1 cellular context compared by ENCODE assay signal in the genomic region with DNA sequence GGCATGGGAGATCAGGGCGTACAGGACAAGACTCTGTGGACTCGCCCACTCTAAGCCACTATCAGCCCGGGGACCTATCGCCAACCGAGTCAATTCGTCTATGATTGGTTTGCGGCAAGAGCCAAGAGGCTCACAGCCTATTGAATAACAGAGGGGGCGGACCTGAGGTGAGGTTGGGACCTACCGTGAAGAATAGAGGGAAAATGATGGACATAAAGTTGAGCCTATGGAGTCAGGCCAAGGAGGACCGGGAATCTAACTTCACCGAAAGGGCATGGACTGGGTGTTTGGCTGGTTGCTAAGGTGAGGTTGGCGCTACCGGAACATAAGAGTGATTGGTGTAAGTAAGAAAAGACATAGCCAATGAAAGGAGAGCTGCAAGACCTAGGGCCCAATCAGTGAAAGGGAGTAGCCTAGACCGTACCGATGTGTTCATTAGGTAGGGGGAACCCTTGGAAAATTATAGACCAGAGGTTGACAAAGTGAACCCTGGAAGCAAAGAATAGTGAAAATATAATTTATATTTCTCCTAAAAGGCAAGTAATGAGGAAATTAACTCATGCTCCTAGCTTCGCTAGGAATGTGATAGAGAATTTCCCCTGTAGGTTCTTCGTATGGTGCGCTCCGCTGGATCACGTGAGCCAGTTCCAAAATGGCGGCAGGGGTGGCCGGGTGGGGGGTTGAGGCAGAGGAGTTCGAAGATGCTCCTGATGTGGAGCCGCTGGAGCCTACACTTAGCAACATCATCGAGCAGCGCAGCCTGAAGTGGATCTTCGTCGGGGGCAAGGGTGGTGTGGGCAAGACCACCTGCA.
TF ChIP-seq lines count a peak whose summit lies in the region.

A gene (plus strand): TSS at position 644 of the 812 bp plus-strand sequence. CDS start 9 bp downstream, at position 653.

TF ChIP-seq in K562, 482 proteins besides CTCF, POLR2A, EP300 and RAD21 (continued from another document and continues in another):
- TF ChIP-seq, protein P1, sequence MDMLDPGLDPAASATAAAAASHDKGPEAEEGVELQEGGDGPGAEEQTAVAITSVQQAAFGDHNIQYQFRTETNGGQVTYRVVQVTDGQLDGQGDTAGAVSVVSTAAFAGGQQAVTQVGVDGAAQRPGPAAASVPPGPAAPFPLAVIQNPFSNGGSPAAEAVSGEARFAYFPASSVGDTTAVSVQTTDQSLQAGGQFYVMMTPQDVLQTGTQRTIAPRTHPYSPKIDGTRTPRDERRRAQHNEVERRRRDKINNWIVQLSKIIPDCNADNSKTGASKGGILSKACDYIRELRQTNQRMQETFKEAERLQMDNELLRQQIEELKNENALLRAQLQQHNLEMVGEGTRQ (CRISPR knock-in tag; IDR thresholded peaks at IDR 0.05), result peak; percentile 99
- TF ChIP-seq STAG1 (CRISPR knock-in tag; IDR thresholded peaks at IDR 0.05; ENCODE audit: borderline replicate concordance) (no peak), ZNF354B (CRISPR knock-in tag; IDR thresholded peaks at IDR 0.05) (no peak), SRSF3 (IDR thresholded peaks at IDR 0.05; ENCODE audit: insufficient read depth, low read length) (no peak), POLR3A (IDR thresholded peaks at IDR 0.05; ENCODE audit: borderline replicate concordance, extremely low read depth, insufficient read depth, insufficient read length) (no peak), XRCC5 (IDR thresholded peaks at IDR 0.05; ENCODE audit: low read depth, low read length) (no peak), TAF7 (tag; IDR thresholded peaks at IDR 0.05) (peak; percentile 94), IRF2 (CRISPR knock-in tag; IDR thresholded peaks at IDR 0.05) (no peak), ZNF41 (CRISPR knock-in tag; conservative IDR thresholded peaks at IDR 0.05) (no peak), DMBX1 (CRISPR knock-in tag; IDR thresholded peaks at IDR 0.05; ENCODE audit: borderline replicate concordance) (no peak), SMC3 (conservative IDR thresholded peaks at IDR 0.05; ENCODE audit: insufficient read depth, low read depth, low read length) (no peak), BMI1 (IDR thresholded peaks at IDR 0.05; ENCODE audit: low read length) (peak; percentile 87), GABPB1 (CRISPR knock-in tag; IDR thresholded peaks at IDR 0.05) (no peak), KDM1A (IDR thresholded peaks at IDR 0.05) (no peak), NCOA6 (IDR thresholded peaks at IDR 0.05) (no peak), ZFPM2 (CRISPR knock-in tag; IDR thresholded peaks at IDR 0.05) (no peak), KAT2B (IDR thresholded peaks at IDR 0.05; ENCODE audit: low read depth, low read length) (no peak), ILK (tag; IDR thresholded peaks at IDR 0.05; ENCODE audit: borderline replicate concordance, low read depth) (no peak), POLR2AphosphoS2 (IDR thresholded peaks at IDR 0.05; ENCODE audit: low read length) (no peak), MEIS2 (IDR thresholded peaks at IDR 0.05; ENCODE audit: partially characterized antibody) (no peak), NCOA4 (IDR thresholded peaks at IDR 0.05; ENCODE audit: partially characterized antibody) (no peak), NR2F6 (CRISPR knock-in tag; IDR thresholded peaks at IDR 0.05) (no peak), ATF7 (IDR thresholded peaks at IDR 0.05) (peak; percentile 99)
- TF ChIP-seq, protein P2, sequence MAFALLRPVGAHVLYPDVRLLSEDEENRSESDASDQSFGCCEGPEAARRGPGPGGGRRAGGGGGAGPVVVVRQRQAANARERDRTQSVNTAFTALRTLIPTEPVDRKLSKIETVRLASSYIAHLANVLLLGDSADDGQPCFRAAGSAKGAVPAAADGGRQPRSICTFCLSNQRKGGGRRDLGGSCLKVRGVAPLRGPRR (CRISPR knock-in tag; IDR thresholded peaks at IDR 0.05), result no peak
- TF ChIP-seq, protein P3, sequence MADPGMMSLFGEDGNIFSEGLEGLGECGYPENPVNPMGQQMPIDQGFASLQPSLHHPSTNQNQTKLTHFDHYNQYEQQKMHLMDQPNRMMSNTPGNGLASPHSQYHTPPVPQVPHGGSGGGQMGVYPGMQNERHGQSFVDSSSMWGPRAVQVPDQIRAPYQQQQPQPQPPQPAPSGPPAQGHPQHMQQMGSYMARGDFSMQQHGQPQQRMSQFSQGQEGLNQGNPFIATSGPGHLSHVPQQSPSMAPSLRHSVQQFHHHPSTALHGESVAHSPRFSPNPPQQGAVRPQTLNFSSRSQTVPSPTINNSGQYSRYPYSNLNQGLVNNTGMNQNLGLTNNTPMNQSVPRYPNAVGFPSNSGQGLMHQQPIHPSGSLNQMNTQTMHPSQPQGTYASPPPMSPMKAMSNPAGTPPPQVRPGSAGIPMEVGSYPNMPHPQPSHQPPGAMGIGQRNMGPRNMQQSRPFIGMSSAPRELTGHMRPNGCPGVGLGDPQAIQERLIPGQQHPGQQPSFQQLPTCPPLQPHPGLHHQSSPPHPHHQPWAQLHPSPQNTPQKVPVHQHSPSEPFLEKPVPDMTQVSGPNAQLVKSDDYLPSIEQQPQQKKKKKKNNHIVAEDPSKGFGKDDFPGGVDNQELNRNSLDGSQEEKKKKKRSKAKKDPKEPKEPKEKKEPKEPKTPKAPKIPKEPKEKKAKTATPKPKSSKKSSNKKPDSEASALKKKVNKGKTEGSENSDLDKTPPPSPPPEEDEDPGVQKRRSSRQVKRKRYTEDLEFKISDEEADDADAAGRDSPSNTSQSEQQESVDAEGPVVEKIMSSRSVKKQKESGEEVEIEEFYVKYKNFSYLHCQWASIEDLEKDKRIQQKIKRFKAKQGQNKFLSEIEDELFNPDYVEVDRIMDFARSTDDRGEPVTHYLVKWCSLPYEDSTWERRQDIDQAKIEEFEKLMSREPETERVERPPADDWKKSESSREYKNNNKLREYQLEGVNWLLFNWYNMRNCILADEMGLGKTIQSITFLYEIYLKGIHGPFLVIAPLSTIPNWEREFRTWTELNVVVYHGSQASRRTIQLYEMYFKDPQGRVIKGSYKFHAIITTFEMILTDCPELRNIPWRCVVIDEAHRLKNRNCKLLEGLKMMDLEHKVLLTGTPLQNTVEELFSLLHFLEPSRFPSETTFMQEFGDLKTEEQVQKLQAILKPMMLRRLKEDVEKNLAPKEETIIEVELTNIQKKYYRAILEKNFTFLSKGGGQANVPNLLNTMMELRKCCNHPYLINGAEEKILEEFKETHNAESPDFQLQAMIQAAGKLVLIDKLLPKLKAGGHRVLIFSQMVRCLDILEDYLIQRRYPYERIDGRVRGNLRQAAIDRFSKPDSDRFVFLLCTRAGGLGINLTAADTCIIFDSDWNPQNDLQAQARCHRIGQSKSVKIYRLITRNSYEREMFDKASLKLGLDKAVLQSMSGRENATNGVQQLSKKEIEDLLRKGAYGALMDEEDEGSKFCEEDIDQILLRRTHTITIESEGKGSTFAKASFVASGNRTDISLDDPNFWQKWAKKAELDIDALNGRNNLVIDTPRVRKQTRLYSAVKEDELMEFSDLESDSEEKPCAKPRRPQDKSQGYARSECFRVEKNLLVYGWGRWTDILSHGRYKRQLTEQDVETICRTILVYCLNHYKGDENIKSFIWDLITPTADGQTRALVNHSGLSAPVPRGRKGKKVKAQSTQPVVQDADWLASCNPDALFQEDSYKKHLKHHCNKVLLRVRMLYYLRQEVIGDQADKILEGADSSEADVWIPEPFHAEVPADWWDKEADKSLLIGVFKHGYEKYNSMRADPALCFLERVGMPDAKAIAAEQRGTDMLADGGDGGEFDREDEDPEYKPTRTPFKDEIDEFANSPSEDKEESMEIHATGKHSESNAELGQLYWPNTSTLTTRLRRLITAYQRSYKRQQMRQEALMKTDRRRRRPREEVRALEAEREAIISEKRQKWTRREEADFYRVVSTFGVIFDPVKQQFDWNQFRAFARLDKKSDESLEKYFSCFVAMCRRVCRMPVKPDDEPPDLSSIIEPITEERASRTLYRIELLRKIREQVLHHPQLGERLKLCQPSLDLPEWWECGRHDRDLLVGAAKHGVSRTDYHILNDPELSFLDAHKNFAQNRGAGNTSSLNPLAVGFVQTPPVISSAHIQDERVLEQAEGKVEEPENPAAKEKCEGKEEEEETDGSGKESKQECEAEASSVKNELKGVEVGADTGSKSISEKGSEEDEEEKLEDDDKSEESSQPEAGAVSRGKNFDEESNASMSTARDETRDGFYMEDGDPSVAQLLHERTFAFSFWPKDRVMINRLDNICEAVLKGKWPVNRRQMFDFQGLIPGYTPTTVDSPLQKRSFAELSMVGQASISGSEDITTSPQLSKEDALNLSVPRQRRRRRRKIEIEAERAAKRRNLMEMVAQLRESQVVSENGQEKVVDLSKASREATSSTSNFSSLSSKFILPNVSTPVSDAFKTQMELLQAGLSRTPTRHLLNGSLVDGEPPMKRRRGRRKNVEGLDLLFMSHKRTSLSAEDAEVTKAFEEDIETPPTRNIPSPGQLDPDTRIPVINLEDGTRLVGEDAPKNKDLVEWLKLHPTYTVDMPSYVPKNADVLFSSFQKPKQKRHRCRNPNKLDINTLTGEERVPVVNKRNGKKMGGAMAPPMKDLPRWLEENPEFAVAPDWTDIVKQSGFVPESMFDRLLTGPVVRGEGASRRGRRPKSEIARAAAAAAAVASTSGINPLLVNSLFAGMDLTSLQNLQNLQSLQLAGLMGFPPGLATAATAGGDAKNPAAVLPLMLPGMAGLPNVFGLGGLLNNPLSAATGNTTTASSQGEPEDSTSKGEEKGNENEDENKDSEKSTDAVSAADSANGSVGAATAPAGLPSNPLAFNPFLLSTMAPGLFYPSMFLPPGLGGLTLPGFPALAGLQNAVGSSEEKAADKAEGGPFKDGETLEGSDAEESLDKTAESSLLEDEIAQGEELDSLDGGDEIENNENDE (IDR thresholded peaks at IDR 0.05; ENCODE audit: low read depth, low read length), result no peak
- TF ChIP-seq, protein P4, sequence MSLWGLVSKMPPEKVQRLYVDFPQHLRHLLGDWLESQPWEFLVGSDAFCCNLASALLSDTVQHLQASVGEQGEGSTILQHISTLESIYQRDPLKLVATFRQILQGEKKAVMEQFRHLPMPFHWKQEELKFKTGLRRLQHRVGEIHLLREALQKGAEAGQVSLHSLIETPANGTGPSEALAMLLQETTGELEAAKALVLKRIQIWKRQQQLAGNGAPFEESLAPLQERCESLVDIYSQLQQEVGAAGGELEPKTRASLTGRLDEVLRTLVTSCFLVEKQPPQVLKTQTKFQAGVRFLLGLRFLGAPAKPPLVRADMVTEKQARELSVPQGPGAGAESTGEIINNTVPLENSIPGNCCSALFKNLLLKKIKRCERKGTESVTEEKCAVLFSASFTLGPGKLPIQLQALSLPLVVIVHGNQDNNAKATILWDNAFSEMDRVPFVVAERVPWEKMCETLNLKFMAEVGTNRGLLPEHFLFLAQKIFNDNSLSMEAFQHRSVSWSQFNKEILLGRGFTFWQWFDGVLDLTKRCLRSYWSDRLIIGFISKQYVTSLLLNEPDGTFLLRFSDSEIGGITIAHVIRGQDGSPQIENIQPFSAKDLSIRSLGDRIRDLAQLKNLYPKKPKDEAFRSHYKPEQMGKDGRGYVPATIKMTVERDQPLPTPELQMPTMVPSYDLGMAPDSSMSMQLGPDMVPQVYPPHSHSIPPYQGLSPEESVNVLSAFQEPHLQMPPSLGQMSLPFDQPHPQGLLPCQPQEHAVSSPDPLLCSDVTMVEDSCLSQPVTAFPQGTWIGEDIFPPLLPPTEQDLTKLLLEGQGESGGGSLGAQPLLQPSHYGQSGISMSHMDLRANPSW (CRISPR knock-in tag; IDR thresholded peaks at IDR 0.05), result no peak
- TF ChIP-seq, protein P5, sequence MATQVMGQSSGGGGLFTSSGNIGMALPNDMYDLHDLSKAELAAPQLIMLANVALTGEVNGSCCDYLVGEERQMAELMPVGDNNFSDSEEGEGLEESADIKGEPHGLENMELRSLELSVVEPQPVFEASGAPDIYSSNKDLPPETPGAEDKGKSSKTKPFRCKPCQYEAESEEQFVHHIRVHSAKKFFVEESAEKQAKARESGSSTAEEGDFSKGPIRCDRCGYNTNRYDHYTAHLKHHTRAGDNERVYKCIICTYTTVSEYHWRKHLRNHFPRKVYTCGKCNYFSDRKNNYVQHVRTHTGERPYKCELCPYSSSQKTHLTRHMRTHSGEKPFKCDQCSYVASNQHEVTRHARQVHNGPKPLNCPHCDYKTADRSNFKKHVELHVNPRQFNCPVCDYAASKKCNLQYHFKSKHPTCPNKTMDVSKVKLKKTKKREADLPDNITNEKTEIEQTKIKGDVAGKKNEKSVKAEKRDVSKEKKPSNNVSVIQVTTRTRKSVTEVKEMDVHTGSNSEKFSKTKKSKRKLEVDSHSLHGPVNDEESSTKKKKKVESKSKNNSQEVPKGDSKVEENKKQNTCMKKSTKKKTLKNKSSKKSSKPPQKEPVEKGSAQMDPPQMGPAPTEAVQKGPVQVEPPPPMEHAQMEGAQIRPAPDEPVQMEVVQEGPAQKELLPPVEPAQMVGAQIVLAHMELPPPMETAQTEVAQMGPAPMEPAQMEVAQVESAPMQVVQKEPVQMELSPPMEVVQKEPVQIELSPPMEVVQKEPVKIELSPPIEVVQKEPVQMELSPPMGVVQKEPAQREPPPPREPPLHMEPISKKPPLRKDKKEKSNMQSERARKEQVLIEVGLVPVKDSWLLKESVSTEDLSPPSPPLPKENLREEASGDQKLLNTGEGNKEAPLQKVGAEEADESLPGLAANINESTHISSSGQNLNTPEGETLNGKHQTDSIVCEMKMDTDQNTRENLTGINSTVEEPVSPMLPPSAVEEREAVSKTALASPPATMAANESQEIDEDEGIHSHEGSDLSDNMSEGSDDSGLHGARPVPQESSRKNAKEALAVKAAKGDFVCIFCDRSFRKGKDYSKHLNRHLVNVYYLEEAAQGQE (CRISPR knock-in tag; IDR thresholded peaks at IDR 0.05; ENCODE audit: low read depth), result no peak
- TF ChIP-seq, protein P6, sequence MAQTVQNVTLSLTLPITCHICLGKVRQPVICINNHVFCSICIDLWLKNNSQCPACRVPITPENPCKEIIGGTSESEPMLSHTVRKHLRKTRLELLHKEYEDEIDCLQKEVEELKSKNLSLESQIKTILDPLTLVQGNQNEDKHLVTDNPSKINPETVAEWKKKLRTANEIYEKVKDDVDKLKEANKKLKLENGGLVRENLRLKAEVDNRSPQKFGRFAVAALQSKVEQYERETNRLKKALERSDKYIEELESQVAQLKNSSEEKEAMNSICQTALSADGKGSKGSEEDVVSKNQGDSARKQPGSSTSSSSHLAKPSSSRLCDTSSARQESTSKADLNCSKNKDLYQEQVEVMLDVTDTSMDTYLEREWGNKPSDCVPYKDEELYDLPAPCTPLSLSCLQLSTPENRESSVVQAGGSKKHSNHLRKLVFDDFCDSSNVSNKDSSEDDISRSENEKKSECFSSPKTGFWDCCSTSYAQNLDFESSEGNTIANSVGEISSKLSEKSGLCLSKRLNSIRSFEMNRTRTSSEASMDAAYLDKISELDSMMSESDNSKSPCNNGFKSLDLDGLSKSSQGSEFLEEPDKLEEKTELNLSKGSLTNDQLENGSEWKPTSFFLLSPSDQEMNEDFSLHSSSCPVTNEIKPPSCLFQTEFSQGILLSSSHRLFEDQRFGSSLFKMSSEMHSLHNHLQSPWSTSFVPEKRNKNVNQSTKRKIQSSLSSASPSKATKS (CRISPR knock-in tag; IDR thresholded peaks at IDR 0.05), result no peak
- TF ChIP-seq, protein P7, sequence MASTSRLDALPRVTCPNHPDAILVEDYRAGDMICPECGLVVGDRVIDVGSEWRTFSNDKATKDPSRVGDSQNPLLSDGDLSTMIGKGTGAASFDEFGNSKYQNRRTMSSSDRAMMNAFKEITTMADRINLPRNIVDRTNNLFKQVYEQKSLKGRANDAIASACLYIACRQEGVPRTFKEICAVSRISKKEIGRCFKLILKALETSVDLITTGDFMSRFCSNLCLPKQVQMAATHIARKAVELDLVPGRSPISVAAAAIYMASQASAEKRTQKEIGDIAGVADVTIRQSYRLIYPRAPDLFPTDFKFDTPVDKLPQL (IDR thresholded peaks at IDR 0.05; ENCODE audit: extremely low read depth, insufficient read length), result no peak
- TF ChIP-seq, protein P8, sequence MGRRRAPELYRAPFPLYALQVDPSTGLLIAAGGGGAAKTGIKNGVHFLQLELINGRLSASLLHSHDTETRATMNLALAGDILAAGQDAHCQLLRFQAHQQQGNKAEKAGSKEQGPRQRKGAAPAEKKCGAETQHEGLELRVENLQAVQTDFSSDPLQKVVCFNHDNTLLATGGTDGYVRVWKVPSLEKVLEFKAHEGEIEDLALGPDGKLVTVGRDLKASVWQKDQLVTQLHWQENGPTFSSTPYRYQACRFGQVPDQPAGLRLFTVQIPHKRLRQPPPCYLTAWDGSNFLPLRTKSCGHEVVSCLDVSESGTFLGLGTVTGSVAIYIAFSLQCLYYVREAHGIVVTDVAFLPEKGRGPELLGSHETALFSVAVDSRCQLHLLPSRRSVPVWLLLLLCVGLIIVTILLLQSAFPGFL (CRISPR knock-in tag; IDR thresholded peaks at IDR 0.05), result no peak
